In the genomic region with DNA sequence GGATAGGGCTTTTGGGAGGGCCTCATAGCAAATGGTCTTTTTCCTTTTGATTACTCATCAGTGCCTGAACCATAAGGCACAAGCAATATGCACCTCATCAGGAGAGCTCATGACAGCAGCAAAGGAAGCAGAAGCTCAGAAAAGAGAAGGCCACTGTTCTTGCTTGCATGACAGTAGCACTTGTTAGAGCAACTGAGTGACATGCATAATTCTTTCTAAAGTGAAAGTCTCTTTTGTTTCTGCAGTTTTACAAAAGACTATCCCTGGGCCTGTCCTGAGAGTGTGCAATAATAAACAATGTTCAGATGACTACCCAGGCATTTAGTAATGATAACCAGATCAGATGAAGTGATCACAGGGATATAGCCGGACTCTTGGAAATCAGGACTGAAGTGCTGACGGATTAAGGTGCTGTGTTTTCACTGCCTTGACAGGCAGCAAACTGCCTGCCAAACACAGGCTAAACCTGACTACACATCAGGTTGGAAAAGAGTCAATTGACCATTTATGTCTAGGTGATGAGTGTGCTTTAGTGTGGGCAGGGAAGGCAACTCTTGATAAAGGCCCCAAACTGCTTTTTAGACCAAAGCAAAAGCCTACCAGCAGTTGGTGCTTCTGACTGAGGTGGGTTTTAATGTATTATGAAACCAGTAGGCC, we compare ENCODE assay signal across 1 cellular context.
TF ChIP-seq lines count a peak whose summit lies in the region.

No MANE protein-coding gene starts in this region.

TF ChIP-seq in SK-N-SH, 30 proteins besides CTCF, POLR2A, EP300 and RAD21 (continued from another document):
- TF ChIP-seq POLR2AphosphoS5 (IDR thresholded peaks at IDR 0.05; ENCODE audit: low read depth, low read length) (no peak), FOSL2 (IDR thresholded peaks at IDR 0.05; ENCODE audit: borderline replicate concordance, low read depth) (no peak), MXI1 (IDR thresholded peaks at IDR 0.05; ENCODE audit: low read depth, low read length) (no peak)
